Comparison of ENCODE assay signal across 24 cellular contexts in the genomic region with DNA sequence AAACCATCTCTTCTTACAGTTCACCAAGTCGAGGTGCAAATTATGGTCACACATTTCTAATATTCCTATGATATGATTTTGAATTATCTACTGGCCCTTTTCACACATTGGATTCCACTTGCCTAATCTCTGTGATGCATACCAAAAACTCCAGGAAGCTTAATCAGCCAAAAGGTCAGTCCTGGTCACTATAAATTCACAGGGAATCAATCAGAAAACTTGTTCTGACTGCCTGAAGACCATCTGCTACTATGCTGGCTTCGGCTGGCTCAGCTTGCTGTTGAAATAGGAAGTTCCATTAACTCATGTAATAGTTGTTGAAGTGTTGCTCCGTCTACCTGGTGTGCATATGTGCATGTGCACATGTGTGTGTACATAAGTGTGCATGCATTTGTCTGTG.
"Had no signal": no experiment of that assay in that cellular context is flagged by ENCODE, and none has a peak within 500 bp of the region (broad histone marks: within the 10 kb centered on the region; RNA-seq: fewer than 3 reads in every experiment).

No MANE protein-coding gene starts in this region.

- H3K4me3 Mint-ChIP-seq: activated naive CD4-positive, alpha-beta T cell treated with anti-CD3 and anti-CD28 coated beads, Interleukin-2, amount 50 U/mL, for 24 hours; central memory CD8-positive, alpha-beta T cell; endodermal cell; memory B cell; nephron progenitor cell; T-cell; T-helper 2 cell treated with Interferon-gamma antibody and Interleukin-4, amounts not matched to agents 5 μg/mL and 100 μg/mL, for 36 hours had no signal

- H3K4me3 ChIP-seq: ascending aorta, colonic mucosa, hepatocyte, pancreas, psoas muscle, right atrium auricular region, thoracic aorta, upper lobe of left lung had no signal

- DNase-seq: activated CD4-positive, alpha-beta T cell treated with anti-CD3 and anti-CD28 coated beads for 1 hour; activated CD4-positive, alpha-beta T cell treated with anti-CD3 and anti-CD28 coated beads, Interleukin-2, amount 50 U/mL, for 1 hour; activated gamma-delta T cell treated with Interleukin-2 at 50 U/mL for 16 hours; activated T-cell treated with anti-CD3 and anti-CD28 coated beads, Interleukin-2, amount 50 U/mL, for 1 hour; colonic mucosa; endodermal cell; left ventricle myocardium superior; nephron progenitor cell; pancreas; psoas muscle; stimulated activated CD4-positive, alpha-beta T cell treated with anti-CD3 and anti-CD28 coated beads, Interleukin-4, amount 100 ng/mL, for 24 hours; stimulated activated naive CD4-positive, alpha-beta T cell treated with Interleukin-2 at 50 U/mL for 16 hours; T-cell; upper lobe of left lung had no signal

- H3K27ac Mint-ChIP-seq: activated naive CD4-positive, alpha-beta T cell treated with anti-CD3 and anti-CD28 coated beads, Interleukin-2, amount 50 U/mL, for 24 hours; endodermal cell; memory B cell; nephron progenitor cell; T-cell; T-helper 2 cell treated with Interferon-gamma antibody and Interleukin-4, amounts not matched to agents 5 μg/mL and 100 μg/mL, for 36 hours had no signal

- H3K36me3 ChIP-seq: ascending aorta, colonic mucosa, pancreas, right atrium auricular region, thoracic aorta, upper lobe of left lung had no signal

- H3K9me3 Mint-ChIP-seq: activated naive CD4-positive, alpha-beta T cell treated with anti-CD3 and anti-CD28 coated beads, Interleukin-2, amount 50 U/mL, for 24 hours; central memory CD8-positive, alpha-beta T cell; endodermal cell; nephron progenitor cell; T-helper 2 cell treated with Interferon-gamma antibody and Interleukin-4, amounts not matched to agents 5 μg/mL and 100 μg/mL, for 36 hours had no signal

- H3K36me3 Mint-ChIP-seq: activated naive CD4-positive, alpha-beta T cell treated with anti-CD3 and anti-CD28 coated beads, Interleukin-2, amount 50 U/mL, for 24 hours; memory B cell; T-cell had no signal

- H3K27ac ChIP-seq: ascending aorta, colonic mucosa, epithelial cell of prostate, foreskin keratinocyte, hepatocyte, pancreas, psoas muscle, right atrium auricular region, thoracic aorta, upper lobe of left lung had no signal

- ATAC-seq: foreskin keratinocyte, left ventricle myocardium superior, pancreas, psoas muscle, T-cell had no signal

- H3K27me3 Mint-ChIP-seq: activated naive CD4-positive, alpha-beta T cell treated with anti-CD3 and anti-CD28 coated beads, Interleukin-2, amount 50 U/mL, for 24 hours; central memory CD8-positive, alpha-beta T cell; memory B cell; T-cell had no signal

- H3K27me3 ChIP-seq: ascending aorta, colonic mucosa, foreskin keratinocyte, hepatocyte, pancreas, right atrium auricular region, upper lobe of left lung had no signal

- H3K4me1 Mint-ChIP-seq: activated naive CD4-positive, alpha-beta T cell treated with anti-CD3 and anti-CD28 coated beads, Interleukin-2, amount 50 U/mL, for 24 hours; central memory CD8-positive, alpha-beta T cell; endodermal cell; memory B cell; nephron progenitor cell; T-cell had no signal
